8 cellular contexts compared by ENCODE assay signal in genomic region chr3:129626744-129627349, GRCh38. TPM values are rescaled to one million over a fixed set of nuclear protein-coding genes. Genes with fewer than 3 reads are reported as not detected.
DNase-seq lines count a peak whose midpoint lies in the region; ATAC-seq and TF ChIP-seq lines count a peak whose summit lies in the region.

No MANE protein-coding gene starts in this region.

- TF ChIP-seq POLR2A in prostate gland (IDR thresholded peaks at IDR 0.05) = peak; percentile 73

- H3K27ac ChIP-seq in HL-60 (replicated peaks) (peak overlapping the region; percentile 77), SJSA1 (peak overlapping the region; percentile 88), adipose tissue (ENCODE audit: low read depth, low read length) (peak overlapping the region; percentile 86), left ventricle myocardium inferior (replicated peaks) (peak overlapping the region; percentile 99), prostate gland (peak overlapping the region; percentile 87 to 94)

- peak; percentile 92 for ATAC-seq in GM21360 (IDR thresholded peaks at IDR 0.05; ENCODE audit: unreplicated experiment)

- no peaks in the 10 kb centered on the region for H3K36me3 ChIP-seq in SJSA1
- H3K36me3 ChIP-seq in left ventricle myocardium inferior = no peaks in the 10 kb centered on the region
- H3K36me3 ChIP-seq in prostate gland = no peaks in the 10 kb centered on the region

- peak overlapping the region; percentile 60 for H3K4me3 ChIP-seq in HL-60 (replicated peaks; ENCODE audit: insufficient read depth, low read length)
- peak overlapping the region; percentile 41 for H3K4me3 ChIP-seq in SJSA1
- H3K4me3 ChIP-seq in left ventricle myocardium inferior = peak overlapping the region; percentile 73
- peak overlapping the region; percentile 47 to 52 for H3K4me3 ChIP-seq in prostate gland

- DNase-seq in EL (peak; percentile 91), HL-60 (ENCODE audit: low read depth in 1 of 2, low spot score in 1 of 2) (peak; percentile 81 to 91), SJSA1 (ENCODE audit: low read depth in 1 of 2, low spot score in 2 of 2) (peak; percentile 89 to 95), left ventricle myocardium inferior (peak; percentile 97), prostate gland (ENCODE audit: low spot score) (peak; percentile 72), GDM1 (lab: John Stamatoyannopoulos, UW) (no peak)

- 0 to 1% (median 1%) methylated on average over 36 to 49 of the region's 49 CpGs for WGBS in adipose tissue, 3 donors
- WGBS in prostate gland = 3% methylated on average over 43 of the region's 49 CpGs

- H3K4me1 ChIP-seq in SJSA1 (replicated peaks) (peaks cover 41% of the 10 kb centered on the region), left ventricle myocardium inferior (peaks cover 68% of the 10 kb centered on the region), prostate gland (replicated peaks) (peaks cover 5% of the 10 kb centered on the region)

- no peaks in the 10 kb centered on the region for H3K27me3 ChIP-seq in HL-60 (ENCODE audit: insufficient read depth, poor library complexity, severe bottlenecking)
- no peaks in the 10 kb centered on the region for H3K27me3 ChIP-seq in SJSA1 (replicated peaks)
- no peaks in the 10 kb centered on the region for H3K27me3 ChIP-seq in left ventricle myocardium inferior (ENCODE audit: low read depth)
- no peaks in the 10 kb centered on the region for H3K27me3 ChIP-seq in prostate gland (replicated peaks; ENCODE audit: insufficient read depth)

- intact Hi-C loops in left ventricle myocardium inferior (cut with micrococcal nuclease) = no loop called here
- intact Hi-C loops in prostate gland (cut with DNase I) = loop anchor here (2.0 to 10.0 kb wide), 2 partner anchors 198 to 308 kb away; no protein-coding TSS in a partner anchor

- TF ChIP-seq CTCF in HL-60 (IDR thresholded peaks at IDR 0.05; ENCODE audit: insufficient read depth, low read length) = no peak
- TF ChIP-seq CTCF in left ventricle myocardium inferior (IDR thresholded peaks at IDR 0.05; ENCODE audit: borderline replicate concordance) = peak; percentile 27
- TF ChIP-seq CTCF in prostate gland (IDR thresholded peaks at IDR 0.05) = peak in 1 of 4 experiments; percentile 16

- H3K9me3 ChIP-seq in SJSA1 (replicated peaks) (no peaks in the 10 kb centered on the region), left ventricle myocardium inferior (replicated peaks) (no peaks in the 10 kb centered on the region), prostate gland (no peaks in the 10 kb centered on the region)

RNA-seq across cellular contexts. Expression of gene PLXND1, which starts 20.4 kb away (rescaled TPM):
- 80.1 and 91.6 TPM in 2 replicates for total RNA-seq in SJSA1 (2014; rRNA removed; shearing (Covaris generic))
- polyA plus RNA-seq in adipose tissue = 100 to 1,000 TPM in 2 of 3 donors, 10 to 100 TPM in 1; 30.1 to 266 (median 131) TPM
- total RNA-seq in left ventricle myocardium inferior = 45.5 TPM
- 10 to 100 TPM; 19.7 to 83.6 TPM for total RNA-seq in prostate gland
